ENCODE assay signal across 1 cellular context in genomic region chr6:37005061-37005810, GRCh38.
TF ChIP-seq lines count a peak whose summit lies in the region.

FGD2 (plus strand) TSS chr6:37005655; CDS start chr6:37005818, 163 bp downstream.

TF ChIP-seq in K562, 482 proteins besides CTCF, POLR2A, EP300 and RAD21 (continued from another document):
- TF ChIP-seq VEZF1 (CRISPR knock-in tag; IDR thresholded peaks at IDR 0.05) (peak; percentile 58), ADNP (tag; IDR thresholded peaks at IDR 0.05) (0 out of 2 replicates have a peak, but pooled peaks have one; percentile 23), GABPB1 (CRISPR knock-in tag; IDR thresholded peaks at IDR 0.05) (no peak), BCOR (IDR thresholded peaks at IDR 0.05) (peak; percentile 53; the same call in 1 of the 2 replicates), RNF2 (IDR thresholded peaks at IDR 0.05) (peak; percentile 59; the same call in 1 of the 2 replicates), TEAD4 (IDR thresholded peaks at IDR 0.05; ENCODE audit: low read length) (peak; percentile 48; the same call in 1 of the 2 replicates), TEAD4 (CRISPR knock-in tag; IDR thresholded peaks at IDR 0.05; ENCODE audit: borderline replicate concordance) (no peak), ZNF445 (CRISPR knock-in tag; IDR thresholded peaks at IDR 0.05; ENCODE audit: low read depth) (no peak), CEBPG (CRISPR knock-in tag; IDR thresholded peaks at IDR 0.05) (peak; percentile 4; the same call in 1 of the 2 replicates), CEBPG (tag; conservative IDR thresholded peaks at IDR 0.05 in 1 of 2, IDR thresholded peaks at IDR 0.05 in 1 of 2) (no peak), CBFA2T2 (conservative IDR thresholded peaks at IDR 0.05) (peak; percentile 34; the same call in 1 of the 2 replicates), ARID1B (IDR thresholded peaks at IDR 0.05) (peak; percentile 41; the same call in 1 of the 2 replicates), SAFB2 (IDR thresholded peaks at IDR 0.05; ENCODE audit: borderline replicate concordance, low read depth, low read length, severe bottlenecking) (no peak), L3MBTL2 (IDR thresholded peaks at IDR 0.05) (peak; percentile 77), NR2C1 (IDR thresholded peaks at IDR 0.05) (0 out of 2 replicates have a peak, but pooled peaks have one; percentile 13), NR2C1 (tag; IDR thresholded peaks at IDR 0.05) (peak; percentile 37; the same call in 1 of the 2 replicates), TCF3 (CRISPR knock-in tag; IDR thresholded peaks at IDR 0.05) (peak; percentile 67), JUND (IDR thresholded peaks at IDR 0.05; ENCODE audit: borderline replicate concordance, low read depth, low read length) (no peak), JUND (tag; IDR thresholded peaks at IDR 0.05; ENCODE audit: borderline replicate concordance, low read depth, low read length) (peak; percentile 10; the same call in 1 of the 3 replicates), E2F6 (IDR thresholded peaks at IDR 0.05; ENCODE audit: borderline replicate concordance in 1 of 2, extremely low read depth in 1 of 2, insufficient read depth in 1 of 2, insufficient read length in 1 of 2, low read depth in 1 of 2, low read length in 1 of 2, poor library complexity in 1 of 2, severe bottlenecking in 1 of 2) (peak in 1 of 2 experiments; percentile 37), ZNF592 (IDR thresholded peaks at IDR 0.05) (no peak), HDAC1 (IDR thresholded peaks at IDR 0.05) (peak in 1 of 2 experiments; percentile 73; a peak in 1 of 4 replicates), THAP12 (CRISPR knock-in tag; IDR thresholded peaks at IDR 0.05) (no peak), CHD4 (IDR thresholded peaks at IDR 0.05; ENCODE audit: insufficient read depth, insufficient replicate concordance, low read depth, low read length, poor library complexity, severe bottlenecking) (peak; percentile 34)
